Comparison of ENCODE assay signal across 1 cellular context in the genomic region with DNA sequence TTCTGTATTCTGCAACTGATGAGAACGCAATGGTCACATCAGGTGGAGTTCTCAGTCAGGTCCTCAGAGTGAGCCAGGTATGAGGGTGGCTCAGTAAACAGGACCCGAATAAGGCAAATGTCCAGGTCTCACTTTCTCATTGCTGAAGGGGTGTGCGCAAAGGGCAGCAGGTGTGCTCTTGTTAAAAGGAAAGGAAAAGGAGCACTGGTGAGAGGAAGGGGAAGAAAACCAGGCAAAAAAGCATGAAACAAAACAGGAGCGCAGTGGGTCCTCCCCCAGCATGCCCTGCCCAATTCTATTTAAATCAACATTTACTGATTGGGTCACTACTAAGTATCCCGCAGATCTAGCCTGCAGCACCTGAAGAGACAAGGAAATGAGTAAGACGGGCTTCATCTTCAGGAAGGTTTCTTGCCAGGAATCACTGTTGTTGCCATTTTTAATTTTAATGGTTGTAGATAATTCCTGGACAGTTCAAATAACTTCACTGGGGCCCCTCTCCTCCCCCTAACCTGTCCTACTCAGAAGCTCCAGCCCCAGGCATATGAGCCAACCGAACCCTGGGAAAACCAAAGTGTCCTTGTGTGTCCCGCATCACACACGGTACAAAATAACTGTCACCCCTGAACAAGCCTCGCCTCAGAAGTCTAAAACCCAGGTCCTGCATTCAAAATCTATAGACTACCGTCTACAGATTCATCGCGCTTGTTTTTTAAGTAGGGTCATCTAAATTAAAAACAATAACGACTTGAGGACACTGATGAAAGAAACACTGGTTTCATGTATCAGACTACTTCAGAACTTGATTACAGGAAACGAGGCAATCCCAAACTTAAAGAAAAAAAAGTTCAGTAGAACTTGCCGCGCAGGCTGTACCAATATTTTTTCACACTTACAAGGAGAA.
TF ChIP-seq lines count a peak whose summit lies in the region.

No MANE protein-coding gene starts in this region.

TF ChIP-seq in SK-N-SH, 30 proteins besides CTCF, POLR2A, EP300 and RAD21 (continued from another document):
- TF ChIP-seq, protein P1, sequence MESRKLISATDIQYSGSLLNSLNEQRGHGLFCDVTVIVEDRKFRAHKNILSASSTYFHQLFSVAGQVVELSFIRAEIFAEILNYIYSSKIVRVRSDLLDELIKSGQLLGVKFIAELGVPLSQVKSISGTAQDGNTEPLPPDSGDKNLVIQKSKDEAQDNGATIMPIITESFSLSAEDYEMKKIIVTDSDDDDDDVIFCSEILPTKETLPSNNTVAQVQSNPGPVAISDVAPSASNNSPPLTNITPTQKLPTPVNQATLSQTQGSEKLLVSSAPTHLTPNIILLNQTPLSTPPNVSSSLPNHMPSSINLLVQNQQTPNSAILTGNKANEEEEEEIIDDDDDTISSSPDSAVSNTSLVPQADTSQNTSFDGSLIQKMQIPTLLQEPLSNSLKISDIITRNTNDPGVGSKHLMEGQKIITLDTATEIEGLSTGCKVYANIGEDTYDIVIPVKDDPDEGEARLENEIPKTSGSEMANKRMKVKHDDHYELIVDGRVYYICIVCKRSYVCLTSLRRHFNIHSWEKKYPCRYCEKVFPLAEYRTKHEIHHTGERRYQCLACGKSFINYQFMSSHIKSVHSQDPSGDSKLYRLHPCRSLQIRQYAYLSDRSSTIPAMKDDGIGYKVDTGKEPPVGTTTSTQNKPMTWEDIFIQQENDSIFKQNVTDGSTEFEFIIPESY (IDR thresholded peaks at IDR 0.05; ENCODE audit: borderline replicate concordance, low read depth) = no peak
- TF ChIP-seq, protein P2, sequence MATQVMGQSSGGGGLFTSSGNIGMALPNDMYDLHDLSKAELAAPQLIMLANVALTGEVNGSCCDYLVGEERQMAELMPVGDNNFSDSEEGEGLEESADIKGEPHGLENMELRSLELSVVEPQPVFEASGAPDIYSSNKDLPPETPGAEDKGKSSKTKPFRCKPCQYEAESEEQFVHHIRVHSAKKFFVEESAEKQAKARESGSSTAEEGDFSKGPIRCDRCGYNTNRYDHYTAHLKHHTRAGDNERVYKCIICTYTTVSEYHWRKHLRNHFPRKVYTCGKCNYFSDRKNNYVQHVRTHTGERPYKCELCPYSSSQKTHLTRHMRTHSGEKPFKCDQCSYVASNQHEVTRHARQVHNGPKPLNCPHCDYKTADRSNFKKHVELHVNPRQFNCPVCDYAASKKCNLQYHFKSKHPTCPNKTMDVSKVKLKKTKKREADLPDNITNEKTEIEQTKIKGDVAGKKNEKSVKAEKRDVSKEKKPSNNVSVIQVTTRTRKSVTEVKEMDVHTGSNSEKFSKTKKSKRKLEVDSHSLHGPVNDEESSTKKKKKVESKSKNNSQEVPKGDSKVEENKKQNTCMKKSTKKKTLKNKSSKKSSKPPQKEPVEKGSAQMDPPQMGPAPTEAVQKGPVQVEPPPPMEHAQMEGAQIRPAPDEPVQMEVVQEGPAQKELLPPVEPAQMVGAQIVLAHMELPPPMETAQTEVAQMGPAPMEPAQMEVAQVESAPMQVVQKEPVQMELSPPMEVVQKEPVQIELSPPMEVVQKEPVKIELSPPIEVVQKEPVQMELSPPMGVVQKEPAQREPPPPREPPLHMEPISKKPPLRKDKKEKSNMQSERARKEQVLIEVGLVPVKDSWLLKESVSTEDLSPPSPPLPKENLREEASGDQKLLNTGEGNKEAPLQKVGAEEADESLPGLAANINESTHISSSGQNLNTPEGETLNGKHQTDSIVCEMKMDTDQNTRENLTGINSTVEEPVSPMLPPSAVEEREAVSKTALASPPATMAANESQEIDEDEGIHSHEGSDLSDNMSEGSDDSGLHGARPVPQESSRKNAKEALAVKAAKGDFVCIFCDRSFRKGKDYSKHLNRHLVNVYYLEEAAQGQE (IDR thresholded peaks at IDR 0.05; ENCODE audit: low read depth, low read length) = no peak
TF ChIP-seq in SK-N-SH: peak in this region for 0.
